In the genomic region with DNA sequence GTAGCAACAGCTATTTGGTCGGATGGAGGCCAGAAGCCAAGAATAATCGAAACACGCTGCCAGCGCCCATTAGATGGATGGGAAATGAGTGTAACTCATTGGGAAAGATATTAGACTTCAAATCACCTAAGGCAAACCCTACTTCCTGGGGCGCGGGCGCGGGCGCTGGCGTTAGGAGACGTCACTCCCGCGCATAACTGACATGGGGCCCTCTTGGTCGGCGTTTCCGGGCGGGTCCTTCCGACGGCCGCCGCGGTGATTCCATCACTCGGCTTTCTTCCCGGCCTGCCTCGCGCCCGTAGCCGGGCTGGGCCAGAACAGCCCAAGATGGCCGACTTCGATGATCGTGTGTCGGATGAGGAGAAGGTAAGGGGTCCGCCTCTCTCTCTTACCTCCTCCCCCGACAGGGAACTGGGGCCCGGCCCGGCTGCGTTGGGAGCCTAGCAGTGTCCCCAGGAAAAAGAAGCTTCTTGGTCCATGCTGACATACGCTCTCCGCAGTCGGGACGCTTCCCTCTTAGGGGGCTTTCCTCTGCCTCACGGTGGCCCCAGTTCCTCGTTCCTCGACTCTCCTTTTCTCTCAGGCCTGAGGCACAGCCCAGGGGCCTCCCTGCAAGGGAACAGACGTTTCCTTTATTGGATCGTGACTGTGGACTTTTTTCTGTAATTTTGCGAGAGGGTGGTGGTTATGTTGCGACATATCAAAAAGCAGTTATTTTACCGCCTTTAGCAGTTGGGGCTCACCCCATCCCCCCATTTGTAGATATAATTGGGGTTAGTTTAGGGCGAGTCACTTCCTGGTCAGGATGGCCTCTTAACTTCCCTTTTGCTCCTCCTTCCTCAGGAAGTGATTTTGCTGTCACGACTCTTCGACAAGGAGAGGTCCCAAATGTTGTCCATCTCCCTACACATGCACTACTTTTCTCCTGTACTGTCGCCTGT, we compare ENCODE assay signal across 8 cellular contexts. TPM values are rescaled to one million over a fixed set of nuclear protein-coding genes. Genes with fewer than 3 reads are reported as not detected.
DNase-seq lines count a peak whose midpoint lies in the region; ATAC-seq and TF ChIP-seq lines count a peak whose summit lies in the region.

A gene (plus strand): TSS at position 315 of the 941 bp plus-strand sequence. CDS start 13 bp downstream, at position 328.

- H3K4me3 ChIP-seq in AG09309 (ENCODE audit: control insufficient read depth, low read depth, low read length) (peak within 1 kb of the TSS; percentile 93), cardiac fibroblast (replicated peaks in 1 of 2; ENCODE audit: low read depth in 2 of 2, low read length in 2 of 2) (peak within 1 kb of the TSS; percentile 91 to 100), spleen (peak within 1 kb of the TSS; percentile 72 to 92 (median 82))

- H3K27me3 ChIP-seq in spleen (replicated peaks in 1 of 7), result no peaks in the 10 kb centered on the region

- intact Hi-C loops in activated B cell treated with CpG ODN at 0.5 μM for 24 hours (cut with micrococcal nuclease), result loop anchor here (1.0 to 10.0 kb wide), 11 partner anchors 15 to 1477 kb away; a partner anchor contains a TSS
- intact Hi-C loops in spleen (cut with DNase I; ENCODE audit: low total_unique reads), result loop anchor here (10.0 kb wide), 2 partner anchors 55 to 225 kb away; a partner anchor contains a TSS

- peak; percentile 40 to 58 (median 55) for TF ChIP-seq POLR2A in spleen (IDR thresholded peaks at IDR 0.05)

- H3K4me1 Mint-ChIP-seq in activated B cell treated with CpG ODN at 0.5 μM for 24 hours, result peaks cover 55% of the 10 kb centered on the region

- peak within 1 kb of the TSS; percentile 97 for H3K4me3 Mint-ChIP-seq in activated B cell treated with CpG ODN at 0.5 μM for 24 hours

- 0 to 1% (median 0%) methylated on average over 52 to 53 of the region's 53 CpGs for WGBS in spleen, 5 donors

- ATAC-seq in GM19023 (IDR thresholded peaks at IDR 0.05; ENCODE audit: unreplicated experiment) (peak; percentile 86), HG03196 (IDR thresholded peaks at IDR 0.05; ENCODE audit: unreplicated experiment) (peak; percentile 81), activated B cell treated with CpG ODN at 0.5 μM for 24 hours (ENCODE audit: low read depth) (peak; percentile 83)

- no peaks in the 10 kb centered on the region for H3K27me3 Mint-ChIP-seq in activated B cell treated with CpG ODN at 0.5 μM for 24 hours

- peak within 1 kb of the TSS; percentile 96 to 100 (median 99) for H3K27ac ChIP-seq in spleen

- H3K9me3 ChIP-seq in spleen, result no peaks in the 10 kb centered on the region

- H3K36me3 ChIP-seq in spleen, result peaks cover 0 to 37% (median 2%) of the 10 kb centered on the region in 6 donors

- peaks cover 40 to 71% (median 60%) of the 10 kb centered on the region in 6 donors for H3K4me1 ChIP-seq in spleen

- H3K9me3 Mint-ChIP-seq in activated B cell treated with CpG ODN at 0.5 μM for 24 hours, result no peaks in the 10 kb centered on the region

- CTCF ChIA-PET in activated B cell treated with CpG ODN at 0.5 μM for 24 hours (lab: Charles Lee), result interaction anchor here (1.6 to 2.0 kb wide), 2 partner anchors 88 to 229 kb away, joined by 3 to 7 read pairs; no protein-coding TSS in a partner anchor

- peak; percentile 3 for TF ChIP-seq CTCF in AG09309 (IDR thresholded peaks at IDR 0.05; ENCODE audit: control insufficient read depth, insufficient read depth, low read depth, low read length, missing control alignments)
- no peak for TF ChIP-seq CTCF in activated B cell treated with CpG ODN at 0.5 μM for 24 hours (IDR thresholded peaks at IDR 0.05)
- no peak for TF ChIP-seq CTCF in cardiac fibroblast (IDR thresholded peaks at IDR 0.05; ENCODE audit: low read depth, low read length)
- peak in 1 of 11 experiments; percentile 3 for TF ChIP-seq CTCF in spleen (IDR thresholded peaks at IDR 0.05 in 8 of 11, conservative IDR thresholded peaks at IDR 0.05 in 3 of 11)

- H3K36me3 Mint-ChIP-seq in activated B cell treated with CpG ODN at 0.5 μM for 24 hours (ENCODE audit: low read depth), result peaks cover 41% of the 10 kb centered on the region

- POLR2A ChIA-PET in activated B cell treated with CpG ODN at 0.5 μM for 24 hours (lab: Charles Lee), result interaction anchor here (0.6 to 4.0 kb wide), 24 partner anchors 8 to 1891 kb away, joined by 3 to 39 read pairs (median 5); a partner anchor contains a TSS

- DNase-seq in AG09309 (ENCODE audit: low read depth) (peak; percentile 59), NCI-H345 (lab: John Stamatoyannopoulos, UW) (peak; percentile 92), activated B cell treated with CpG ODN at 0.5 μM for 24 hours (peak; percentile 82), cardiac fibroblast (ENCODE audit: low read depth in 2 of 2) (peak; percentile 93 to 96), inferior parietal cortex (ENCODE audit: extremely low spot score) (peak; percentile 92), spleen (peak; percentile 98)

- H3K27ac Mint-ChIP-seq in activated B cell treated with CpG ODN at 0.5 μM for 24 hours, result peak within 1 kb of the TSS; percentile 99

RNA-seq across cellular contexts. Expression of the gene that starts here (rescaled TPM):
- total RNA-seq in activated B cell treated with CpG ODN at 0.5 μM for 24 hours (221 and 227 TPM in 2 replicates), spleen (100 to 1,000 TPM; 190 to 354 (median 259) TPM)
- 100 to 1,000 TPM; 105 to 132 (median 117) TPM for polyA plus RNA-seq in spleen

Comparison
In these comparisons a context has a peak if more than half of its experiments do, and no peak if none do; other contexts are left out.
1. Peak in every context shown above with its lines: DNase-seq, ATAC-seq, H3K4me3 ChIP-seq and H3K27ac ChIP-seq.